8 cellular contexts compared by ENCODE assay signal in genomic region chr16:18801197-18801972, GRCh38.
DNase-seq lines count a peak whose midpoint lies in the region; ATAC-seq, FAIRE-seq and TF ChIP-seq lines count a peak whose summit lies in the region.

Gene ARL6IP1 (minus strand): TSS chr16:18801549. CDS start chr16:18801466, 83 bp downstream.

- peak; percentile 97 for ATAC-seq in HG03280 (IDR thresholded peaks at IDR 0.05; ENCODE audit: unreplicated experiment)

- in situ Hi-C loops in GM18951 (cut with MboI; ENCODE audit: low sequenced_read_pairs, unreplicated experiment): no loop called here

- FAIRE-seq in islet of Langerhans (lab: Jason Lieb, UNC): peak; percentile 38

- TF ChIP-seq CTCF in AG09309 (IDR thresholded peaks at IDR 0.05; ENCODE audit: control insufficient read depth, insufficient read depth, low read depth, low read length, missing control alignments): peak; percentile 92

- DNase-seq in AG09309 (ENCODE audit: low read depth) (peak; percentile 98), NCI-H345 treated with DMSO at 0.1 percent for 48 hours (lab: John Stamatoyannopoulos, UW; ENCODE audit: unreplicated experiment) (peak; percentile 95), cerebellar cortex (ENCODE audit: low spot score) (peak; percentile 99)
- peak; percentile 97 for DNase-seq in activated CD4-positive, CD25-positive, alpha-beta regulatory T cell treated with anti-CD3 and anti-CD28 coated beads, Interleukin-2, amount 50 U/mL, for 16 hours (ENCODE audit: low read depth, low spot score)
- DNase-seq in stimulated activated CD4-positive, alpha-beta T cell treated with anti-CD3 and anti-CD28 coated beads, Interleukin-12 subunit alpha, Interleukin-12 subunit beta, amount 100 ng/mL, for 48 hours (ENCODE audit: low read depth in 2 of 3, low spot score in 1 of 3): peak; percentile 94 to 99 (median 98)

- peak; percentile 98 for TF ChIP-seq POLR2A in GM18951 (IDR thresholded peaks at IDR 0.05; ENCODE audit: extremely low read depth, insufficient read depth, insufficient read length)

- peak within 1 kb of the TSS; percentile 90 for H3K4me3 ChIP-seq in AG09309 (ENCODE audit: control insufficient read depth, low read depth, low read length)

Comparison
In these comparisons a context has a peak if more than half of its experiments do, and no peak if none do; other contexts are left out.
1. Peak in every context shown above with its lines: DNase-seq, ATAC-seq and H3K4me3 ChIP-seq.